In genomic region chr1:231039161-231040018, GRCh38 we compare ENCODE assay signal across 8 cellular contexts. TPM values are rescaled to one million over a fixed set of nuclear protein-coding genes. Genes with fewer than 3 reads are reported as not detected.
DNase-seq lines count a peak whose midpoint lies in the region; ATAC-seq, FAIRE-seq and TF ChIP-seq lines count a peak whose summit lies in the region.

No MANE protein-coding gene starts in this region.

- CTCF ChIA-PET in GM12878 (lab: Yijun Ruan, JAX) = interaction anchor here (1.0 kb wide), 1 partner anchor 30 kb away, joined by 3 read pairs; no protein-coding TSS in a partner anchor

- no peak for TF ChIP-seq CTCF in GM12878 (IDR thresholded peaks at IDR 0.05 in 2 of 3, conservative IDR thresholded peaks at IDR 0.05 in 1 of 3; ENCODE audit: control insufficient read depth in 2 of 3, extremely low read depth in 1 of 3, insufficient read depth in 1 of 3, low read depth in 3 of 3, low read length in 3 of 3)

- H4K20me1 ChIP-seq in BLaER1 (peaks cover 51% of the 10 kb centered on the region), GM12878 (ENCODE audit: control insufficient read depth, insufficient read depth) (no peaks in the 10 kb centered on the region)

- POLR2A ChIA-PET in GM12878 (lab: Charles Lee) = no interaction called here

- DNase-seq in GM12878 (ENCODE audit: low read depth, low spot score) (no peak), islet precursor cell (peak; percentile 74), NCI-H1436 treated with DMSO at 0.1 percent for 48 hours (lab: John Stamatoyannopoulos, UW) (no peak)
- peak; percentile 32 for DNase-seq in stimulated activated CD4-positive, alpha-beta T cell treated with anti-CD3 and anti-CD28 coated beads, Interleukin-12 subunit alpha, Interleukin-12 subunit beta, amount 100 ng/mL, for 4 hours

- H3K9me3 ChIP-seq in BLaER1 (peaks cover 2% of the 10 kb centered on the region), GM12878 (replicated peaks; ENCODE audit: control insufficient read depth, insufficient read depth, low read length) (no peaks in the 10 kb centered on the region; the same call in 2 of the 3 replicates)

- 2% methylated on average over 73 of the region's 91 CpGs for WGBS in GM12878 (ENCODE audit: insufficient coverage, insufficient replicate concordance, low lambda C conversion rate, missing lambda C conversion rate)

- peaks cover 51% of the 10 kb centered on the region for H3K4me1 ChIP-seq in BLaER1
- no peaks in the 10 kb centered on the region for H3K4me1 ChIP-seq in GM12878 (ENCODE audit: control insufficient read depth, insufficient read depth, low read length)

- BruUV-seq in GM12878 (replicated peaks; lab: Mats Ljungman, UMichigan) = no TSS peak

- H3K27me3 ChIP-seq in BLaER1 = peaks cover 19% of the 10 kb centered on the region
- peaks cover 0 to 6% of the 10 kb centered on the region in 2 experiments; a peak in 3 of 4 replicates for H3K27me3 ChIP-seq in GM12878 (replicated peaks in 1 of 2; ENCODE audit: control insufficient read depth in 2 of 2, insufficient read depth in 2 of 2, low read length in 1 of 2)

- no peak for TF ChIP-seq RAD21 in GM12878 (IDR thresholded peaks at IDR 0.05; ENCODE audit: insufficient read depth, low read depth, low read length)

- in situ Hi-C loops in GM12878 (cut with MboI) = no loop called here

- no peak for TF ChIP-seq EP300 in GM12878 (IDR thresholded peaks at IDR 0.05; ENCODE audit: borderline replicate concordance in 1 of 2, control insufficient read depth in 1 of 2, low read depth in 2 of 2, low read length in 2 of 2)

- SMC1A ChIA-PET in GM12878 (lab: Charles Lee; ENCODE audit: uncharacterized antibody, unreplicated experiment) = no interaction called here

- H3K36me3 ChIP-seq in BLaER1 = no peaks in the 10 kb centered on the region
- no peaks in the 10 kb centered on the region for H3K36me3 ChIP-seq in GM12878 (ENCODE audit: control insufficient read depth in 2 of 2, insufficient read depth in 2 of 2, low read length in 1 of 2)

- FAIRE-seq in GM12878 (lab: Jason Lieb, UNC) = peak; percentile 75

- peaks cover 27% of the 10 kb centered on the region for H3K27me3 Mint-ChIP-seq in T-helper 1 cell treated with Interleukin-12 subunit alpha and Interleukin-12 subunit beta and Interleukin-4 antibody, amounts not matched to agents 30 μg/mL and 1 μg/mL, for 36 hours (ENCODE audit: low read depth)

- H3K4me2 ChIP-seq in BLaER1 (peak overlapping the region; percentile 99), GM12878 (ENCODE audit: control insufficient read depth, insufficient read depth) (peak overlapping the region; percentile 85)

- peak overlapping the region; percentile 35 for H2AFZ ChIP-seq in GM12878 (ENCODE audit: control insufficient read depth, low read depth, low read length)

- H3K4me3 Mint-ChIP-seq in T-helper 1 cell treated with Interleukin-12 subunit alpha and Interleukin-12 subunit beta and Interleukin-4 antibody, amounts not matched to agents 30 μg/mL and 1 μg/mL, for 36 hours = peak overlapping the region; percentile 71

- H3K4me3 ChIP-seq in BLaER1 (peak overlapping the region; percentile 91), GM12878 (peak overlapping the region; percentile 80)

- peaks cover 28% of the 10 kb centered on the region for H3K4me1 Mint-ChIP-seq in T-helper 1 cell treated with Interleukin-12 subunit alpha and Interleukin-12 subunit beta and Interleukin-4 antibody, amounts not matched to agents 30 μg/mL and 1 μg/mL, for 36 hours (ENCODE audit: low read depth)

- peak; percentile 30 for ATAC-seq in GM19397 (IDR thresholded peaks at IDR 0.05; ENCODE audit: unreplicated experiment)
- ATAC-seq in HG03571 (IDR thresholded peaks at IDR 0.05; ENCODE audit: unreplicated experiment) = peak; percentile 60
- peak; percentile 57 for ATAC-seq in GM12878

- no peak for TF ChIP-seq POLR2A in GM12878 (IDR thresholded peaks at IDR 0.05; ENCODE audit: low read depth, low read length)

- no peak overlapping the region for H3K27ac Mint-ChIP-seq in T-helper 1 cell treated with Interleukin-12 subunit alpha and Interleukin-12 subunit beta and Interleukin-4 antibody, amounts not matched to agents 30 μg/mL and 1 μg/mL, for 36 hours

- no peaks in the 10 kb centered on the region for H3K79me2 ChIP-seq in GM12878 (ENCODE audit: control insufficient read depth, insufficient read depth, low read length)

- RAD21 ChIA-PET in GM12878 (lab: Charles Lee; ENCODE audit: unreplicated experiment) = no interaction called here

- H3K9me3 Mint-ChIP-seq in T-helper 1 cell treated with Interleukin-12 subunit alpha and Interleukin-12 subunit beta and Interleukin-4 antibody, amounts not matched to agents 30 μg/mL and 1 μg/mL, for 36 hours = no peaks in the 10 kb centered on the region

- H3K9ac ChIP-seq in BLaER1 (peak overlapping the region; percentile 85), GM12878 (ENCODE audit: control insufficient read depth, insufficient read depth, low read length) (0 out of 2 replicates have a peak overlapping the region, but pooled peaks have one; percentile 5)

- intact Hi-C loops in GM12878 (cut with micrococcal nuclease; ENCODE audit: unreplicated experiment) = no loop called here

- H3K36me3 Mint-ChIP-seq in T-helper 1 cell treated with Interleukin-12 subunit alpha and Interleukin-12 subunit beta and Interleukin-4 antibody, amounts not matched to agents 30 μg/mL and 1 μg/mL, for 36 hours (ENCODE audit: low read depth) = peaks cover 9% of the 10 kb centered on the region

- H3K27ac ChIP-seq in BLaER1 (peak overlapping the region; percentile 70), GM12878 (ENCODE audit: control insufficient read depth, insufficient read depth) (no peak overlapping the region)

TF ChIP-seq in GM12878, 131 proteins besides CTCF, POLR2A, EP300 and RAD21:
- TF ChIP-seq NBN (IDR thresholded peaks at IDR 0.05) = no peak
- TF ChIP-seq SUZ12 (IDR thresholded peaks at IDR 0.05; ENCODE audit: unreplicated experiment) = peak; percentile 41

RNA-seq across cellular contexts. Expression of gene FAM89A, which starts 0.7 kb away (rescaled TPM):
- not detected in 2 replicates for total RNA-seq in GM12878 (2013; cell fraction: nucleolus; rRNA removed)
- total RNA-seq in GM12878 (2014; rRNA removed) (0.11 and 0.16 TPM in 2 replicates), GM12878 (2014; rRNA removed; fragmentation: Illumina TruSeq; extraction: Trizol) (not detected in 2 replicates), GM12878 (2021) (0.13 TPM in 1 of 2 replicates, not detected in the other)
- 0.71 TPM for polyA plus RNA-seq in GM12878 (2011; ENCODE audit: low read depth)
- polyA plus RNA-seq in GM12878 (2011; rRNA removed) (0.43 and 0.72 TPM in 2 replicates), GM12878 (2014; fragmentation: Illumina TruSeq; extraction: Trizol) (0.06 and 0.29 TPM in 2 replicates), GM12878 (2014; fragmentation: Nextera tagmentation; extraction: Ambion mirVana) (under 1 TPM in 1 of 2 experiments, not detected in 1; 0.13 TPM), GM12878 (2014; rRNA removed) (0.05 and 0.17 TPM in 2 replicates), GM12878 (2016; fragmentation: Nextera tagmentation; extraction: Ambion mirVana) (under 1 TPM in 1 of 2 experiments, not detected in 1; 0.15 TPM)
- polyA plus RNA-seq in GM12878 (2011; cell fraction: cytosol; rRNA removed) = 0.39 and 0.64 TPM in 2 replicates
- 0.13 and 0.25 TPM in 2 replicates for polyA plus RNA-seq in GM12878 (2011; cell fraction: nucleus; rRNA removed)
- 0.95 and 1.3 TPM in 2 replicates for polyA plus RNA-seq in GM12878 (2012)
- polyA minus RNA-seq in GM12878 (2011; rRNA and poly(A)+ RNA removed) = 0.15 and 0.59 TPM in 2 replicates
- polyA minus RNA-seq in GM12878 (2011; cell fraction: cytosol; rRNA and poly(A)+ RNA removed) = 0.62 TPM in 1 of 2 replicates, not detected in the other
- not detected in 2 replicates for polyA minus RNA-seq in GM12878 (2011; cell fraction: nucleus; rRNA and poly(A)+ RNA removed)

Comparison
In these comparisons a context has a peak if more than half of its experiments do, and no peak if none do; other contexts are left out.
1. DNase-seq: peak in islet precursor cell (single experiment) and stimulated activated CD4-positive, alpha-beta T cell treated with anti-CD3 and anti-CD28 coated beads, Interleukin-12 subunit alpha, Interleukin-12 subunit beta, amount 100 ng/mL, for 4 hours (single experiment); none in GM12878 (single experiment) and NCI-H1436 treated with DMSO at 0.1 percent for 48 hours (single experiment).
2. Peak in every context shown above with its lines, with median percentiles within 50 percentile points of each other: ATAC-seq.